In genomic region chr2:73868204-73868978, GRCh38 we compare ENCODE assay signal across 29 cellular contexts. TPM values are rescaled to one million over a fixed set of nuclear protein-coding genes. Genes with fewer than 3 reads are reported as not detected.
"Had no signal": no experiment of that assay in that cellular context is flagged by ENCODE, and none has a peak within 500 bp of the region (broad histone marks: within the 10 kb centered on the region; RNA-seq: fewer than 3 reads in every experiment).

No MANE protein-coding gene starts in this region.

- H3K27ac ChIP-seq: adrenal gland, brain microvascular endothelial cell, coronary artery, left lung, right atrium auricular region, skin epidermis, suprapubic skin had no signal

- ATAC-seq: activated T-cell treated with anti-CD3 and anti-CD28 coated beads, Interleukin-2, amount 50 U/mL, for 4 hours; left lung; natural killer cell; stimulated activated memory B cell treated with anti-CD40 and anti-IgM and Interleukin-4, amounts not matched to agents 10 μg/mL and 1 μg/mL and 100 μg/mL, for 72 hours had no signal

- H3K27me3 ChIP-seq: adrenal gland, ascending aorta, brain microvascular endothelial cell, left lung, right atrium auricular region, stomach, suprapubic skin, transverse colon had no signal

- DNase-seq: activated CD4-positive, alpha-beta T cell treated with anti-CD3 and anti-CD28 coated beads for 4 hours; activated CD4-positive, alpha-beta T cell treated with anti-CD3 and anti-CD28 coated beads, Interleukin-2, amount 50 U/mL, for 48 hours; activated CD4-positive, CD25-positive, alpha-beta regulatory T cell; activated CD8-positive, alpha-beta memory T cell treated with anti-CD3 and anti-CD28 coated beads, Interleukin-2, amount 50 U/mL, for 48 hours; activated naive CD4-positive, alpha-beta T cell; activated T-cell treated with anti-CD3 and anti-CD28 coated beads, Interleukin-2, amount 50 U/mL, for 4 hours; adrenal gland; brain microvascular endothelial cell; foreskin fibroblast; kidney; left lung; natural killer cell; stimulated activated CD4-positive, alpha-beta T cell treated with anti-CD3 and anti-CD28 coated beads, Interleukin-2, amount 100 ng/mL, for 24 hours; stomach; transverse colon had no signal

- H3K4me1 Mint-ChIP-seq: central memory CD8-positive, alpha-beta T cell; mesothelial cell of epicardium; natural killer cell; stimulated activated memory B cell treated with anti-CD40 and anti-IgM and Interleukin-4, amounts not matched to agents 10 μg/mL and 1 μg/mL and 100 μg/mL, for 72 hours had no signal

- H3K9me3 ChIP-seq: adrenal gland, ascending aorta, left lung, right atrium auricular region, stomach, suprapubic skin, transverse colon had no signal

- H3K9me3 Mint-ChIP-seq: activated T-cell treated with anti-CD3 and anti-CD28 coated beads, Interleukin-2, amount 50 U/mL, for 4 hours; activated T-helper 2 cell treated with anti-CD3 and anti-CD28 coated beads, Interferon-gamma antibody, Interleukin-2, Interleukin-4, amounts not matched to agents 10 μg/mL and 5 μg/mL and 100 μg/mL, durations not matched to agents 14 hours and 24 hours and 36 hours; central memory CD8-positive, alpha-beta T cell; mesothelial cell of epicardium; natural killer cell; stimulated activated memory B cell treated with anti-CD40 and anti-IgM and Interleukin-4, amounts not matched to agents 10 μg/mL and 1 μg/mL and 100 μg/mL, for 72 hours; T-helper 1 cell treated with Interleukin-12 subunit alpha and Interleukin-12 subunit beta and Interleukin-4 antibody, amounts not matched to agents 30 μg/mL and 1 μg/mL, for 36 hours had no signal

- H3K4me3 Mint-ChIP-seq: activated naive CD8-positive, alpha-beta T cell; activated T-cell treated with anti-CD3 and anti-CD28 coated beads, Interleukin-2, amount 50 U/mL, for 4 hours; central memory CD8-positive, alpha-beta T cell; mesothelial cell of epicardium; natural killer cell; stimulated activated memory B cell treated with anti-CD40 and anti-IgM and Interleukin-4, amounts not matched to agents 10 μg/mL and 1 μg/mL and 100 μg/mL, for 72 hours; T-helper 1 cell treated with Interleukin-12 subunit alpha and Interleukin-12 subunit beta and Interleukin-4 antibody, amounts not matched to agents 30 μg/mL and 1 μg/mL, for 36 hours had no signal

- H3K4me3 ChIP-seq: adrenal gland, ascending aorta, coronary artery, left lung, lung, right atrium auricular region, skin epidermis, stomach, suprapubic skin, transverse colon had no signal

- H3K27ac Mint-ChIP-seq: activated T-helper 2 cell treated with anti-CD3 and anti-CD28 coated beads, Interferon-gamma antibody, Interleukin-2, Interleukin-4, amounts not matched to agents 10 μg/mL and 5 μg/mL and 100 μg/mL, durations not matched to agents 14 hours and 24 hours and 36 hours; mesothelial cell of epicardium; natural killer cell; progenitor cell of endocrine pancreas; stimulated activated memory B cell treated with anti-CD40 and anti-IgM and Interleukin-4, amounts not matched to agents 10 μg/mL and 1 μg/mL and 100 μg/mL, for 72 hours; T-helper 1 cell treated with Interleukin-12 subunit alpha and Interleukin-12 subunit beta and Interleukin-4 antibody, amounts not matched to agents 30 μg/mL and 1 μg/mL, for 36 hours had no signal

- H3K4me1 ChIP-seq: adrenal gland, left lung had no signal

RNA-seq across cellular contexts. Expression of gene ACTG2, which starts 24.4 kb away (rescaled TPM):
- total RNA-seq: epithelial cell of proximal tubule, natural killer cell had no signal
